In genomic region chr4:109302366-109303140, GRCh38 we compare ENCODE assay signal across 7 cellular contexts. TPM values are rescaled to one million over a fixed set of nuclear protein-coding genes. Genes with fewer than 3 reads are reported as not detected.
DNase-seq lines count a peak whose midpoint lies in the region; ATAC-seq and TF ChIP-seq lines count a peak whose summit lies in the region.

TSS of gene COL25A1 (minus strand) at chr4:109302658.

- H3K4me3 ChIP-seq in iPS-20b (ENCODE audit: low read length) = peak within 1 kb of the TSS; percentile 73
- peak within 1 kb of the TSS; percentile 73 to 81 (median 79) for H3K4me3 ChIP-seq in skeletal muscle tissue (ENCODE audit: low read length in 3 of 3)

- H3K9ac ChIP-seq in iPS-20b (ENCODE audit: low read depth, low read length) (peak within 1 kb of the TSS; percentile 76; the same call in 1 of the 2 replicates), skeletal muscle tissue (ENCODE audit: low read depth in 1 of 3, low read length in 3 of 3) (peak within 1 kb of the TSS; percentile 22 to 72 (median 65))

- H3K27me3 Mint-ChIP-seq in MCF 10A (ENCODE audit: insufficient read depth, unreplicated experiment) = peaks cover 22% of the 10 kb centered on the region

- H3K27ac ChIP-seq in iPS-20b (ENCODE audit: low read length) = no peak within 1 kb of the TSS
- no peak within 1 kb of the TSS for H3K27ac ChIP-seq in skeletal muscle tissue (ENCODE audit: low read depth, low read length)

- no peaks in the 10 kb centered on the region for H3K9me3 Mint-ChIP-seq in MCF 10A (ENCODE audit: unreplicated experiment)

- peak; percentile 41 for ATAC-seq in HG02852 (IDR thresholded peaks at IDR 0.05; ENCODE audit: unreplicated experiment)
- ATAC-seq in HG03565 (IDR thresholded peaks at IDR 0.05; ENCODE audit: unreplicated experiment) = no peak

- BruUV-seq in MCF 10A (replicated peaks; lab: Mats Ljungman, UMichigan) = no TSS peak

- H3K4me1 ChIP-seq in iPS-20b (ENCODE audit: insufficient read depth, low read length) = no peaks in the 10 kb centered on the region; the same call in 1 of the 2 replicates
- peaks cover 11 to 20% (median 12%) of the 10 kb centered on the region in 3 donors for H3K4me1 ChIP-seq in skeletal muscle tissue (ENCODE audit: control insufficient read depth in 3 of 3, insufficient read depth in 3 of 3, low read length in 3 of 3)

- peak within 1 kb of the TSS; percentile 13 for H3K4me3 Mint-ChIP-seq in MCF 10A (ENCODE audit: unreplicated experiment)

- peak; percentile 22 for DNase-seq in T-helper 9 cell
- no peak for DNase-seq in MCF 10A (ENCODE audit: unreplicated experiment)
- no peak for DNase-seq in cortex of kidney (lab: John Stamatoyannopoulos, UW)

- no peaks in the 10 kb centered on the region for H3K36me3 ChIP-seq in iPS-20b (ENCODE audit: insufficient read depth, low read depth, low read length)
- no peaks in the 10 kb centered on the region for H3K36me3 ChIP-seq in skeletal muscle tissue (ENCODE audit: control insufficient read depth in 3 of 3, insufficient read depth in 3 of 3, low read length in 3 of 3)

- no peak within 1 kb of the TSS for H3K27ac Mint-ChIP-seq in MCF 10A (ENCODE audit: low read depth, unreplicated experiment)

- H3K9me3 ChIP-seq in iPS-20b (ENCODE audit: insufficient read depth, low read depth, low read length) (no peaks in the 10 kb centered on the region), skeletal muscle tissue (ENCODE audit: control insufficient read depth in 3 of 3, low read length in 3 of 3) (no peaks in the 10 kb centered on the region)

- H3K27me3 ChIP-seq in iPS-20b (ENCODE audit: insufficient read depth, low read length) (peaks cover 49% of the 10 kb centered on the region), skeletal muscle tissue (ENCODE audit: control insufficient read depth in 3 of 3, insufficient read depth in 3 of 3, low read length in 3 of 3) (peaks cover 8 to 18% (median 13%) of the 10 kb centered on the region in 3 donors)

- no peak for TF ChIP-seq CTCF in MCF 10A (IDR thresholded peaks at IDR 0.05; ENCODE audit: unreplicated experiment)

- no peaks in the 10 kb centered on the region for H3K36me3 Mint-ChIP-seq in MCF 10A (ENCODE audit: insufficient read depth, unreplicated experiment)

- CTCF ChIA-PET in MCF 10A (lab: Yijun Ruan, JAX) = interaction anchor here (0.7 to 1.3 kb wide), 2 partner anchors 468 to 576 kb away, joined by 3 read pairs; no protein-coding TSS in a partner anchor

- POLR2A ChIA-PET in MCF 10A (lab: Yijun Ruan, JAX) = interaction anchor here (0.5 to 0.6 kb wide), 2 partner anchors 650 to 1685 kb away, joined by 3 read pairs; no protein-coding TSS in a partner anchor

- peaks cover 6% of the 10 kb centered on the region for H3K4me1 Mint-ChIP-seq in MCF 10A (ENCODE audit: insufficient read depth, unreplicated experiment)

- intact Hi-C loops in MCF 10A (cut with micrococcal nuclease) = no loop called here

RNA-seq across cellular contexts. Expression of gene COL25A1, which starts in this region (rescaled TPM):
- total RNA-seq in MCF 10A (2022) (not detected in 2 replicates), skeletal muscle tissue (3.7 TPM)
